ENCODE assay signal across 30 cellular contexts in genomic region chr12:65821336-65821735, GRCh38. TPM values are rescaled to one million over a fixed set of nuclear protein-coding genes. Genes with fewer than 3 reads are reported as not detected.
DNase-seq lines count a peak whose midpoint lies in the region; ATAC-seq and TF ChIP-seq lines count a peak whose summit lies in the region.
"Had no signal": no experiment of that assay in that cellular context is flagged by ENCODE, and none has a peak within 500 bp of the region (broad histone marks: within the 10 kb centered on the region; RNA-seq: fewer than 3 reads in every experiment).

No MANE protein-coding gene starts in this region.

- no peak for TF ChIP-seq EP300 in SK-N-SH (IDR thresholded peaks at IDR 0.05; ENCODE audit: borderline replicate concordance in 1 of 2, low read depth in 1 of 2, low read length in 1 of 2)

- H3K36me3 Mint-ChIP-seq in endodermal cell (ENCODE audit: low read depth) = no peaks in the 10 kb centered on the region
- H3K36me3 Mint-ChIP-seq: activated naive CD4-positive, alpha-beta T cell treated with anti-CD3 and anti-CD28 coated beads, Interleukin-2, amount 50 U/mL, for 24 hours; memory B cell; T-cell had no signal

- BruUV-seq in PC-9 (replicated peaks; lab: Mats Ljungman, UMichigan) = no TSS peak

- DNase-seq in SK-N-SH (no peak), PC-9 (no peak), endodermal cell (no peak), stromal cell of bone marrow (ENCODE audit: low read depth) (peak; percentile 38), NK-92 (lab: John Stamatoyannopoulos, UW; ENCODE audit: unreplicated experiment) (no peak), HAP-1 (ENCODE audit: low spot score in 2 of 2) (no peak)
- DNase-seq: activated CD8-positive, alpha-beta T cell treated with anti-CD3 and anti-CD28 coated beads for 36 hours; amygdala; colonic mucosa; effector memory CD4-positive, alpha-beta T cell; GOT3; left colon; MV-4-11; NCI-H1436 treated with DMSO at 0.1 percent for 48 hours; NCI-H446 treated with DMSO at 0.1 percent for 48 hours; psoas muscle; SHP77; stimulated activated naive B cell treated with anti-CD40 and anti-IgM and Interleukin-4, amounts not matched to agents 10 μg/mL and 1 μg/mL and 100 μg/mL, for 72 hours; T-cell; testis had no signal

- H2AFZ ChIP-seq in SK-N-SH (ENCODE audit: low read depth) = no peak overlapping the region
- H2AFZ ChIP-seq in PC-9 = no peak overlapping the region

- in situ Hi-C loops in HAP-1 (cut with MboI; ENCODE audit: low sequenced_read_pairs) = no loop called here

- H3K9me3 ChIP-seq in SK-N-SH (no peaks in the 10 kb centered on the region), PC-9 (ENCODE audit: insufficient read depth, low read depth) (peaks cover 2% of the 10 kb centered on the region; the same call in 1 of the 2 replicates), endodermal cell (ENCODE audit: control insufficient read depth, low read length) (no peaks in the 10 kb centered on the region), HAP-1 (no peaks in the 10 kb centered on the region)
- H3K9me3 ChIP-seq: colonic mucosa, neutrophil, psoas muscle, testis had no signal

- peaks cover 52% of the 10 kb centered on the region for H3F3A ChIP-seq in SK-N-SH (replicated peaks; ENCODE audit: insufficient read depth)
- H3F3A ChIP-seq in PC-9 (ENCODE audit: insufficient read depth, low read depth) = peaks cover 37% of the 10 kb centered on the region

- POLR2A ChIA-PET in SK-N-SH (lab: Yijun Ruan, JAX) (no interaction called here), PC-9 (lab: Charles Lee; ENCODE audit: unreplicated experiment) (no interaction called here)

- H3K9ac ChIP-seq in SK-N-SH (no peak overlapping the region), endodermal cell (ENCODE audit: extremely low read depth, low read length, poor library complexity, severe bottlenecking) (no peak overlapping the region)
- H3K9ac ChIP-seq: KMS-11 had no signal

- H3K27me3 ChIP-seq in SK-N-SH (ENCODE audit: insufficient read depth) (no peaks in the 10 kb centered on the region), PC-9 (ENCODE audit: insufficient read depth, low read depth) (no peaks in the 10 kb centered on the region), endodermal cell (ENCODE audit: control insufficient read depth, insufficient read depth, low read length, poor library complexity, severe bottlenecking) (no peaks in the 10 kb centered on the region), HAP-1 (ENCODE audit: low read depth) (no peaks in the 10 kb centered on the region)
- H3K27me3 ChIP-seq: testis had no signal

- H3K27ac Mint-ChIP-seq in endodermal cell = no peak overlapping the region
- H3K27ac Mint-ChIP-seq: activated CD8-positive, alpha-beta T cell treated with anti-CD3 and anti-CD28 coated beads for 36 hours; activated naive CD4-positive, alpha-beta T cell treated with anti-CD3 and anti-CD28 coated beads, Interleukin-2, amount 50 U/mL, for 24 hours; activated T-helper 2 cell treated with anti-CD3 and anti-CD28 coated beads, Interferon-gamma antibody, Interleukin-2, Interleukin-4, amounts not matched to agents 10 μg/mL and 5 μg/mL and 100 μg/mL, durations not matched to agents 14 hours and 24 hours and 36 hours; memory B cell; stimulated activated naive B cell treated with anti-CD40 and anti-IgM and Interleukin-4, amounts not matched to agents 10 μg/mL and 1 μg/mL and 100 μg/mL, for 72 hours; T-cell had no signal

- H3K4me1 Mint-ChIP-seq in endodermal cell = peaks cover 43% of the 10 kb centered on the region

- no peaks in the 10 kb centered on the region for H3K27me3 Mint-ChIP-seq in endodermal cell (ENCODE audit: insufficient read depth)

- H3K79me2 ChIP-seq in SK-N-SH (ENCODE audit: insufficient read depth) = peaks cover 64% of the 10 kb centered on the region
- H3K79me2 ChIP-seq in PC-9 (ENCODE audit: low read depth) = peaks cover 45% of the 10 kb centered on the region

- ATAC-seq in SK-N-SH treated with all-trans-retinoic acid at 6 μM for 48 hours (no peak), HG02678 (IDR thresholded peaks at IDR 0.05; ENCODE audit: unreplicated experiment) (no peak)
- ATAC-seq: activated CD4-positive, CD25-positive, alpha-beta regulatory T cell treated with anti-CD3 and anti-CD28 coated beads, Interleukin-2, amount 50 U/mL, for 24 hours; activated CD8-positive, alpha-beta T cell treated with anti-CD3 and anti-CD28 coated beads for 36 hours; esophagus mucosa; left colon; psoas muscle; stimulated activated naive B cell treated with anti-CD40 and anti-IgM and Interleukin-4, amounts not matched to agents 10 μg/mL and 1 μg/mL and 100 μg/mL, for 72 hours; T-cell had no signal

- WGBS in SK-N-SH (ENCODE audit: low lambda C conversion rate) = 51% methylated on average over 2 of the region's 2 CpGs
- 72% methylated on average over 2 of the region's 2 CpGs; no CpG with 5 or more reads in 1 of the 2 experiments for WGBS in endodermal cell (ENCODE audit: insufficient coverage in 1 of 2, insufficient read length in 1 of 2), 2 experiments

- H3K4me3 Mint-ChIP-seq in endodermal cell = no peak overlapping the region
- H3K4me3 Mint-ChIP-seq: activated CD8-positive, alpha-beta T cell treated with anti-CD3 and anti-CD28 coated beads for 36 hours; activated naive CD4-positive, alpha-beta T cell treated with anti-CD3 and anti-CD28 coated beads, Interleukin-2, amount 50 U/mL, for 24 hours; memory B cell; stimulated activated naive B cell treated with anti-CD40 and anti-IgM and Interleukin-4, amounts not matched to agents 10 μg/mL and 1 μg/mL and 100 μg/mL, for 72 hours; T-cell had no signal

- H3K4me1 ChIP-seq in SK-N-SH (ENCODE audit: control insufficient read depth in 1 of 2, insufficient read depth in 2 of 2, low read depth in 1 of 2, low read length in 1 of 2) (peaks cover 0 to 19% of the 10 kb centered on the region in 2 experiments; a peak in 1 of 4 replicates), PC-9 (replicated peaks; ENCODE audit: insufficient read depth) (peaks cover 37% of the 10 kb centered on the region), endodermal cell (ENCODE audit: control insufficient read depth, insufficient read depth, low read length) (peaks cover 14% of the 10 kb centered on the region), HAP-1 (peaks cover 5% of the 10 kb centered on the region; the same call in 1 of the 2 replicates)
- H3K4me1 ChIP-seq: colonic mucosa had no signal

- peaks cover 0 to 2% of the 10 kb centered on the region in 2 experiments for H3K36me3 ChIP-seq in SK-N-SH (replicated peaks in 1 of 2; ENCODE audit: control insufficient read depth in 1 of 2, insufficient read depth in 2 of 2, low read length in 1 of 2)
- no peaks in the 10 kb centered on the region for H3K36me3 ChIP-seq in PC-9 (ENCODE audit: low read depth)
- H3K36me3 ChIP-seq in endodermal cell (ENCODE audit: control insufficient read depth, insufficient read depth, low read length) = no peaks in the 10 kb centered on the region
- H3K36me3 ChIP-seq in HAP-1 (replicated peaks) = no peaks in the 10 kb centered on the region
- H3K36me3 ChIP-seq: colonic mucosa, neutrophil had no signal

- no peaks in the 10 kb centered on the region for H3K9me3 Mint-ChIP-seq in endodermal cell
- H3K9me3 Mint-ChIP-seq: activated naive CD4-positive, alpha-beta T cell treated with anti-CD3 and anti-CD28 coated beads, Interleukin-2, amount 50 U/mL, for 24 hours; activated T-helper 2 cell treated with anti-CD3 and anti-CD28 coated beads, Interferon-gamma antibody, Interleukin-2, Interleukin-4, amounts not matched to agents 10 μg/mL and 5 μg/mL and 100 μg/mL, durations not matched to agents 14 hours and 24 hours and 36 hours had no signal

- no peak for TF ChIP-seq RAD21 in SK-N-SH (IDR thresholded peaks at IDR 0.05; ENCODE audit: low read length)

- H4K20me1 ChIP-seq in SK-N-SH (ENCODE audit: insufficient read depth) = no peaks in the 10 kb centered on the region
- no peaks in the 10 kb centered on the region for H4K20me1 ChIP-seq in PC-9 (ENCODE audit: insufficient read depth)

- no peak for TF ChIP-seq CTCF in SK-N-SH (IDR thresholded peaks at IDR 0.05)
- TF ChIP-seq CTCF in PC-9 (conservative IDR thresholded peaks at IDR 0.05) = no peak
- no peak for TF ChIP-seq CTCF in endodermal cell (conservative IDR thresholded peaks at IDR 0.05)

- H3K9me2 ChIP-seq in SK-N-SH (no peaks in the 10 kb centered on the region), PC-9 (ENCODE audit: insufficient read depth) (peaks cover 3% of the 10 kb centered on the region; the same call in 1 of the 2 replicates)

- H3K4me3 ChIP-seq in SK-N-SH (ENCODE audit: low read depth in 2 of 2, low read length in 1 of 2) (no peak overlapping the region), PC-9 (no peak overlapping the region), endodermal cell (ENCODE audit: low read length) (peak overlapping the region; percentile 74), HAP-1 (no peak overlapping the region)
- H3K4me3 ChIP-seq: colonic mucosa, psoas muscle, testis had no signal

- H3K27ac ChIP-seq in SK-N-SH (ENCODE audit: low read depth in 2 of 2, low read length in 1 of 2) (peak overlapping the region in 1 of 2 experiments; percentile 95; a peak in 2 of 4 replicates), PC-9 (no peak overlapping the region), endodermal cell (ENCODE audit: low read depth, low read length) (no peak overlapping the region)
- H3K27ac ChIP-seq: C4-2B, colonic mucosa, KMS-11, neutrophil, psoas muscle, testis had no signal

- H3K4me2 ChIP-seq in SK-N-SH (peak overlapping the region; percentile 87; the same call in 1 of the 2 replicates), PC-9 (peak overlapping the region; percentile 97)
- H3K4me2 ChIP-seq: KMS-11 had no signal

- intact Hi-C loops in PC-9 (cut with micrococcal nuclease; ENCODE audit: unreplicated experiment) = loop anchor here (5.0 to 10.0 kb wide), 3 partner anchors 161 to 263 kb away; no protein-coding TSS in a partner anchor

- CTCF ChIA-PET in SK-N-SH (lab: Yijun Ruan, JAX) = no interaction called here
- CTCF ChIA-PET in PC-9 (lab: Charles Lee) = no interaction called here

TF ChIP-seq in SK-N-SH, 30 proteins besides CTCF, POLR2A, EP300 and RAD21:
- TF ChIP-seq GATA2 (CRISPR knock-in tag; IDR thresholded peaks at IDR 0.05) (no peak), EZH2phosphoT487 (IDR thresholded peaks at IDR 0.05; ENCODE audit: borderline replicate concordance, low read depth) (no peak), GABPA (IDR thresholded peaks at IDR 0.05; ENCODE audit: low read depth) (no peak)

RNA-seq across cellular contexts. Expression of gene HMGA2, which starts 2.9 kb away (rescaled TPM):
- polyA plus RNA-seq in SK-N-SH (2012; rRNA removed) = 48.0 and 57.0 TPM in 2 replicates
- polyA plus RNA-seq in SK-N-SH (2012; cell fraction: cytosol; rRNA removed) = 45.5 and 51.2 TPM in 2 replicates
- polyA plus RNA-seq in SK-N-SH (2012; cell fraction: nucleus; rRNA removed) = 98.5 and 146 TPM in 2 replicates
- total RNA-seq in PC-9 (2021) (13.8 and 14.7 TPM in 2 replicates), endodermal cell (100 to 1,000 TPM; 101 to 119 TPM)
- 267 TPM for polyA plus RNA-seq in endodermal cell (2013, experiment 1 of 2)
- polyA plus RNA-seq in endodermal cell (2013, experiment 2 of 2) = 307 TPM
- total RNA-seq: activated CD8-positive, alpha-beta T cell treated with anti-CD3 and anti-CD28 coated beads for 36 hours; activated T-helper 2 cell treated with anti-CD3 and anti-CD28 coated beads, Interferon-gamma antibody, Interleukin-2, Interleukin-4, amounts not matched to agents 10 μg/mL and 5 μg/mL and 100 μg/mL, durations not matched to agents 14 hours and 24 hours and 36 hours had no signal
